Comparison of ENCODE assay signal across 11 cellular contexts in the genomic region with DNA sequence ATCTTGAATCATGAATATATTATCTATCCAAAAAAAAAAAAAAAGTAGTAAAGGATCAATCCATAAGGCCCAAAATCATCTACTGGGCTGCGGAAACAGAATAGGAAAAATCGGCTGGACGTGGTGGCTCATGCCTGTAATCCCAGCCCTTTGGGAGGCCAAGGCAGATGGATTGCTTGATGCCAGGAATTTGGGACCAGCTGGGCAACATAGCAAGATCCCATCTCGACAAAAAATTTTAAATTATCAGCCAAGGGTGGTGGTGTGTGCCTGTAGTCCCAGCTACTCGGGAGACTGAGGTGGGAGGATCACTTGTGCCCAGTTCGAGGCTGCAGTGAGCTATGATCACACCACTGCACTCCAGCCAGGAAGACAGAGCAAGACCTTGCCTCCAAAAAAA. TPM values are rescaled to one million over a fixed set of nuclear protein-coding genes. Genes with fewer than 3 reads are reported as not detected.
"Had no signal": no experiment of that assay in that cellular context is flagged by ENCODE, and none has a peak within 500 bp of the region (broad histone marks: within the 10 kb centered on the region; RNA-seq: fewer than 3 reads in every experiment).

No MANE protein-coding gene starts in this region.

- H3K4me2 ChIP-seq: KMS-11 had no signal

- H2AFZ ChIP-seq: GM23248 had no signal

- H3K4me1 ChIP-seq: HAP-1 had no signal

- DNase-seq: GOT3, H7, IMR-90, Karpas-422, KBM-7 had no signal

- H3K4me3 ChIP-seq: GM23248, HAP-1 had no signal

- H3K27ac ChIP-seq: GM23248, HL-60, KMS-11 had no signal

- H3K9ac ChIP-seq: GM23248, KMS-11 had no signal

- H3K9me3 ChIP-seq: HAP-1 had no signal

RNA-seq across cellular contexts. Expression of a gene that starts 52.3 kb away (rescaled TPM):
- total RNA-seq: GM23248, H4, H7, HT1080, IMR-90 had no signal
- polyA plus RNA-seq: GM23248, IMR-90 had no signal
